In the genomic region with DNA sequence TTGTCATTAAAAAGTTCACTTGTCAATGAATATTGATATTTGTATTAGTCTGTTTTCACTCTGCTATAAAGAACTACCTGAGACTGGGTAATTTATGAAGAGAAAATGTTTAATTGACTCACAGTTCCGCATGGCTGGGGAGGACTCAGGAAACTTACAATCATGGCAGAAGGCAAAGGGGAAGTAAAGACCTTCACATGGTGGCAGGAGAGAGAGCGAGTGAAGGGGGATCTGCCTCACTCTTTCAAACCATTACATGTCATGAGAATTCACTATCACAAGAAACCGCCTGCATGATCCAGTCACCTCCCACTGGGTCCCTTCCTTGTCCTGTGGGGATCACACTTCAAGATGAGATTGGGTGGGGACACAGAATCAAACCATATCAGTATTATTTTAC, we compare ENCODE assay signal across 9 cellular contexts. TPM values are rescaled to one million over a fixed set of nuclear protein-coding genes. Genes with fewer than 3 reads are reported as not detected.
A peak's percentile ranks its signal among the peaks of the same experiment; 100 is the strongest.
DNase-seq lines count a peak whose midpoint lies in the region; ATAC-seq lines count a peak whose summit lies in the region.
"Had no signal": no experiment of that assay in that cellular context is flagged by ENCODE, and none has a peak within 500 bp of the region (broad histone marks: within the 10 kb centered on the region; RNA-seq: fewer than 3 reads in every experiment).

No MANE protein-coding gene starts in this region.

- ATAC-seq in GM18868 (IDR thresholded peaks at IDR 0.05; ENCODE audit: unreplicated experiment) = peak; percentile 61
- peak; percentile 72 for ATAC-seq in GM21528 (IDR thresholded peaks at IDR 0.05; ENCODE audit: low FRiP score, unreplicated experiment)
- peak; percentile 53 for ATAC-seq in HG03139 (IDR thresholded peaks at IDR 0.05; ENCODE audit: unreplicated experiment)

- peak; percentile 37 for DNase-seq in germinal center (ENCODE audit: low spot score)
- DNase-seq in HT-29 (ENCODE audit: low spot score) = no peak
- DNase-seq in NCI-H748 treated with DMSO at 0.1 percent for 48 hours (lab: John Stamatoyannopoulos, UW) = no peak
- DNase-seq in retina = no peak
- no peak for DNase-seq in NCI-H146 (lab: John Stamatoyannopoulos, UW)
- DNase-seq: testis had no signal

RNA-seq across cellular contexts. Expression of a gene that starts 27.5 kb away (rescaled TPM):
- 41.9 and 67.3 TPM in 2 replicates for total RNA-seq in HT-29 (2014; rRNA removed; shearing (Covaris generic))

RNA-seq across cellular contexts. Expression of a gene that starts 27.9 kb away (rescaled TPM):
- 76.7 and 83.3 TPM in 2 replicates for total RNA-seq in HT-29 (2014; rRNA removed; shearing (Covaris generic))

RNA-seq across cellular contexts. Expression of a gene that starts 52.5 kb away (rescaled TPM):
- 31.6 and 36.5 TPM in 2 replicates for total RNA-seq in HT-29 (2014; rRNA removed; shearing (Covaris generic))
